Comparison of ENCODE assay signal across 18 cellular contexts in genomic region chr9:96064838-96065481, GRCh38.
DNase-seq lines count a peak whose midpoint lies in the region; ATAC-seq and TF ChIP-seq lines count a peak whose summit lies in the region.
"Had no signal": no experiment of that assay in that cellular context is flagged by ENCODE, and none has a peak within 500 bp of the region (broad histone marks: within the 10 kb centered on the region; RNA-seq: fewer than 3 reads in every experiment).

No MANE protein-coding gene starts in this region.

- H3K9ac ChIP-seq in BLaER1: no peak overlapping the region
- no peak overlapping the region for H3K9ac ChIP-seq in neuronal stem cell (ENCODE audit: low read depth, low read length, poor library complexity)
- H3K9ac ChIP-seq: GM23248 had no signal

- no peaks in the 10 kb centered on the region for H3K9me3 ChIP-seq in BLaER1
- H3K9me3 ChIP-seq in neuronal stem cell (replicated peaks in 1 of 2; ENCODE audit: control insufficient read depth in 2 of 2, insufficient read depth in 1 of 2, low read depth in 1 of 2, low read length in 2 of 2): no peaks in the 10 kb centered on the region

- H3K4me2 ChIP-seq in BLaER1 (0 out of 2 replicates have a peak overlapping the region, but pooled peaks have one; percentile 9), neuronal stem cell (ENCODE audit: insufficient read depth, low read length, poor library complexity, severe bottlenecking) (no peak overlapping the region)

- H2BK12ac ChIP-seq in neuronal stem cell (ENCODE audit: low read length): no peak overlapping the region

- DNase-seq in Kasumi-1 (lab: John Stamatoyannopoulos, UW): peak; percentile 19 to 34
- no peak for DNase-seq in endothelial cell (ENCODE audit: low spot score)
- no peak for DNase-seq in neuronal stem cell (ENCODE audit: low spot score)
- DNase-seq in medulla oblongata (ENCODE audit: extremely low spot score): no peak
- no peak for DNase-seq in G401 (ENCODE audit: low spot score)
- DNase-seq: AML-193; CD8-positive, alpha-beta T cell; DMS79; GF-D8; GM23248; HCEC 1CT; NCI-H1092; NCI-H2081 treated with DMSO at 0.1 percent for 48 hours; NCI-H510A treated with DMSO at 0.1 percent for 48 hours had no signal

- no peaks in the 10 kb centered on the region for H3K79me1 ChIP-seq in neuronal stem cell (ENCODE audit: low read depth, low read length)

- H2AFZ ChIP-seq in neuronal stem cell (ENCODE audit: low read length): peak overlapping the region; percentile 65
- H2AFZ ChIP-seq: GM23248 had no signal

- in situ Hi-C loops in G401 (cut with HindIII; ENCODE audit: low sequenced_read_pairs): no loop called here

- H4K91ac ChIP-seq in neuronal stem cell (ENCODE audit: low read depth, low read length, poor library complexity): no peak overlapping the region

- H3K4me3 ChIP-seq in BLaER1 (no peak overlapping the region), neuronal stem cell (ENCODE audit: low read length in 2 of 2) (no peak overlapping the region)
- H3K4me3 ChIP-seq: GM23248 had no signal

- no peak overlapping the region for H2AK5ac ChIP-seq in neuronal stem cell (ENCODE audit: low read depth, low read length)

- H3K36me3 Mint-ChIP-seq in endothelial cell (ENCODE audit: low read depth, unreplicated experiment): no peaks in the 10 kb centered on the region
- H3K36me3 Mint-ChIP-seq: CD8-positive, alpha-beta T cell had no signal

- TF ChIP-seq CTCF in endothelial cell (IDR thresholded peaks at IDR 0.05; ENCODE audit: unreplicated experiment): no peak

- H2BK5ac ChIP-seq in neuronal stem cell (ENCODE audit: low read length): no peak overlapping the region

- H3K36me3 ChIP-seq in BLaER1 (no peaks in the 10 kb centered on the region), neuronal stem cell (replicated peaks in 1 of 2; ENCODE audit: control insufficient read depth in 2 of 2, insufficient read depth in 2 of 2, low read length in 2 of 2) (no peaks in the 10 kb centered on the region)

- no peak overlapping the region for H2BK15ac ChIP-seq in neuronal stem cell (ENCODE audit: low read length)

- no peaks in the 10 kb centered on the region for H4K20me1 ChIP-seq in BLaER1

- H3K27ac ChIP-seq in BLaER1: no peak overlapping the region
- H3K27ac ChIP-seq in neuronal stem cell (replicated peaks; ENCODE audit: low read length): no peak overlapping the region
- H3K27ac ChIP-seq: GM23248 had no signal

- peaks cover 2% of the 10 kb centered on the region for H3K27me3 Mint-ChIP-seq in endothelial cell (ENCODE audit: unreplicated experiment)

- peaks cover 29% of the 10 kb centered on the region for H3K4me1 Mint-ChIP-seq in endothelial cell (ENCODE audit: unreplicated experiment)

- H3K4ac ChIP-seq in neuronal stem cell (ENCODE audit: low read length): no peak overlapping the region

- no peak overlapping the region for H4K8ac ChIP-seq in neuronal stem cell (ENCODE audit: low read depth, low read length)

- H3K4me1 ChIP-seq in BLaER1 (peaks cover 33% of the 10 kb centered on the region), neuronal stem cell (ENCODE audit: control insufficient read depth in 2 of 2, insufficient read depth in 1 of 2, low read depth in 1 of 2, low read length in 2 of 2) (peaks cover 5 to 9% of the 10 kb centered on the region in 2 donors)

- ATAC-seq in HG03025 (IDR thresholded peaks at IDR 0.05; ENCODE audit: low FRiP score, unreplicated experiment): no peak
- ATAC-seq: CD8-positive, alpha-beta T cell; Panc1; Right ventricle myocardium inferior had no signal

- H3K4me3 Mint-ChIP-seq in endothelial cell (ENCODE audit: unreplicated experiment): no peak overlapping the region
- H3K4me3 Mint-ChIP-seq: CD8-positive, alpha-beta T cell had no signal

- no peaks in the 10 kb centered on the region for H3K9me3 Mint-ChIP-seq in endothelial cell (ENCODE audit: unreplicated experiment)
- H3K9me3 Mint-ChIP-seq: CD8-positive, alpha-beta T cell had no signal

- no peak overlapping the region for H3K14ac ChIP-seq in neuronal stem cell (ENCODE audit: low read length)

- WGBS in neuronal stem cell (ENCODE audit: extremely low coverage in 2 of 2, insufficient read length in 2 of 2, insufficient replicate concordance in 1 of 2), 2 donors: no CpG with 5 or more reads among the region's 7 CpGs

- H3K27ac Mint-ChIP-seq in endothelial cell (ENCODE audit: unreplicated experiment): peak overlapping the region; percentile 74
- H3K27ac Mint-ChIP-seq: CD8-positive, alpha-beta T cell had no signal

- H3K23ac ChIP-seq in neuronal stem cell (ENCODE audit: low read depth, low read length, poor library complexity): no peak overlapping the region

- H3K18ac ChIP-seq in neuronal stem cell (ENCODE audit: low read length): no peak overlapping the region

- H2BK120ac ChIP-seq in neuronal stem cell (ENCODE audit: low read depth, low read length): no peak overlapping the region

- no peaks in the 10 kb centered on the region for H3K27me3 ChIP-seq in BLaER1
- H3K27me3 ChIP-seq in neuronal stem cell (ENCODE audit: control insufficient read depth in 3 of 3, insufficient read depth in 3 of 3, low read depth in 1 of 3, low read length in 3 of 3): peaks cover 0 to 2% (median 0%) of the 10 kb centered on the region in 3 experiments

Comparison
In these comparisons a context has a peak if more than half of its experiments do, and no peak if none do; other contexts are left out.
1. DNase-seq: peak in Kasumi-1 (2 of 2); none in endothelial cell (single experiment), neuronal stem cell (single experiment), medulla oblongata (single experiment) and G401 (single experiment).